1 cellular context compared by ENCODE assay signal in genomic region chr22:39292002-39292401, GRCh38.
TF ChIP-seq lines count a peak whose summit lies in the region.

No MANE protein-coding gene starts in this region.

TF ChIP-seq in SK-N-SH, 30 proteins besides CTCF, POLR2A, EP300 and RAD21 (continued from another document):
- TF ChIP-seq IRF3 (IDR thresholded peaks at IDR 0.05; ENCODE audit: low read depth, low read length) = no peak
- TF ChIP-seq FOXJ3 (CRISPR knock-in tag; IDR thresholded peaks at IDR 0.05) = no peak
- TF ChIP-seq FOXM1 (IDR thresholded peaks at IDR 0.05; ENCODE audit: low read depth) = no peak
- no peak for TF ChIP-seq RXRA (IDR thresholded peaks at IDR 0.05; ENCODE audit: borderline replicate concordance, low read depth)
- no peak for TF ChIP-seq CHD2 (IDR thresholded peaks at IDR 0.05; ENCODE audit: low read length, partially characterized antibody)
- no peak for TF ChIP-seq USF1 (IDR thresholded peaks at IDR 0.05; ENCODE audit: borderline replicate concordance, low read depth)
- TF ChIP-seq GATA2 (CRISPR knock-in tag; IDR thresholded peaks at IDR 0.05) = no peak
- TF ChIP-seq JUND (IDR thresholded peaks at IDR 0.05) = no peak
- no peak for TF ChIP-seq RCOR1 (IDR thresholded peaks at IDR 0.05; ENCODE audit: low read length)
- TF ChIP-seq MAX (IDR thresholded peaks at IDR 0.05; ENCODE audit: low read depth) = no peak
- TF ChIP-seq USF2 (IDR thresholded peaks at IDR 0.05; ENCODE audit: borderline replicate concordance, low read depth, low read length) = no peak
- TF ChIP-seq TEAD4 (IDR thresholded peaks at IDR 0.05; ENCODE audit: borderline replicate concordance, insufficient read depth) = no peak
- TF ChIP-seq TCF12 (IDR thresholded peaks at IDR 0.05) = no peak
- no peak for TF ChIP-seq TAF1 (IDR thresholded peaks at IDR 0.05; ENCODE audit: borderline replicate concordance, low read depth, low read length)
TF ChIP-seq in SK-N-SH: peak in this region for 0.
